In genomic region chr2:205683991-205684390, GRCh38 we compare ENCODE assay signal across 9 cellular contexts. TPM values are rescaled to one million over a fixed set of nuclear protein-coding genes. Genes with fewer than 3 reads are reported as not detected.
DNase-seq lines count a peak whose midpoint lies in the region; ATAC-seq and TF ChIP-seq lines count a peak whose summit lies in the region.
"Had no signal": no experiment of that assay in that cellular context is flagged by ENCODE, and none has a peak within 500 bp of the region (broad histone marks: within the 10 kb centered on the region; RNA-seq: fewer than 3 reads in every experiment).

No MANE protein-coding gene starts in this region.

- H3K36me3 Mint-ChIP-seq in neural progenitor cell, result peaks cover 2% of the 10 kb centered on the region

- DNase-seq in AG04450 (ENCODE audit: low read depth, low spot score) (no peak), OCI-LY7 (ENCODE audit: low spot score) (no peak), epithelial cell of proximal tubule (ENCODE audit: low read depth) (no peak), neural progenitor cell (ENCODE audit: low spot score) (no peak), dermis blood vessel endothelial cell (no peak), NCI-H187 treated with DMSO at 0.1 percent for 48 hours (lab: John Stamatoyannopoulos, UW) (no peak), anterior cingulate cortex (lab: John Stamatoyannopoulos, UW) (no peak)
- DNase-seq: activated naive CD4-positive, alpha-beta T cell treated with anti-CD3 and anti-CD28 coated beads for 36 hours had no signal

- H3K27ac Mint-ChIP-seq in neural progenitor cell, result no peak overlapping the region
- H3K27ac Mint-ChIP-seq: activated naive CD4-positive, alpha-beta T cell treated with anti-CD3 and anti-CD28 coated beads for 36 hours had no signal

- no peak for ATAC-seq in GM18519 (IDR thresholded peaks at IDR 0.05; ENCODE audit: low FRiP score, unreplicated experiment)

- H2AFZ ChIP-seq in OCI-LY7 (ENCODE audit: low read length) (no peak overlapping the region), neural progenitor cell (replicated peaks) (no peak overlapping the region)

- H3K9me3 ChIP-seq in AG04450 (ENCODE audit: control insufficient read depth, insufficient read depth, low read length) (no peaks in the 10 kb centered on the region; the same call in 1 of the 2 replicates), OCI-LY7 (ENCODE audit: low read length) (no peaks in the 10 kb centered on the region), neural progenitor cell (ENCODE audit: low read depth) (no peaks in the 10 kb centered on the region)

- H3K27me3 ChIP-seq in AG04450 (ENCODE audit: control insufficient read depth, insufficient read depth, low read length), result no peaks in the 10 kb centered on the region
- peaks cover 59% of the 10 kb centered on the region for H3K27me3 ChIP-seq in neural progenitor cell

- peak overlapping the region; percentile 89 for H3K4me3 Mint-ChIP-seq in neural progenitor cell

- peaks cover 67% of the 10 kb centered on the region for H3K4me1 Mint-ChIP-seq in neural progenitor cell

- H4K20me1 ChIP-seq in OCI-LY7 (ENCODE audit: insufficient read depth, low read length) (no peaks in the 10 kb centered on the region), neural progenitor cell (ENCODE audit: low read depth) (peaks cover 8% of the 10 kb centered on the region)

- peaks cover 62% of the 10 kb centered on the region for H3K27me3 Mint-ChIP-seq in neural progenitor cell (ENCODE audit: insufficient read depth, low read depth)

- no peak for TF ChIP-seq CTCF in AG04450 (IDR thresholded peaks at IDR 0.05; ENCODE audit: low read depth, low read length)
- TF ChIP-seq CTCF in OCI-LY7 (conservative IDR thresholded peaks at IDR 0.05; ENCODE audit: low read length), result no peak
- no peak for TF ChIP-seq CTCF in epithelial cell of proximal tubule (conservative IDR thresholded peaks at IDR 0.05; ENCODE audit: low read depth, low read length)
- no peak for TF ChIP-seq CTCF in neural progenitor cell (IDR thresholded peaks at IDR 0.05)

- H3K4me2 ChIP-seq in OCI-LY7 (ENCODE audit: low read length), result peak overlapping the region; percentile 89; the same call in 1 of the 2 replicates
- H3K4me2 ChIP-seq in neural progenitor cell, result peak overlapping the region; percentile 94

- intact Hi-C loops in OCI-LY7 (cut with micrococcal nuclease; ENCODE audit: unreplicated experiment), result loop anchor here (10.0 kb wide), 1 partner anchor 359 kb away; no protein-coding TSS in a partner anchor

- no peak overlapping the region for H3K9ac ChIP-seq in neural progenitor cell

- BruUV-seq in OCI-LY7 (replicated peaks; lab: Mats Ljungman, UMichigan), result no TSS peak

- H3K9me3 Mint-ChIP-seq in neural progenitor cell, result no peaks in the 10 kb centered on the region
- H3K9me3 Mint-ChIP-seq: activated naive CD4-positive, alpha-beta T cell treated with anti-CD3 and anti-CD28 coated beads for 36 hours had no signal

- H3K4me1 ChIP-seq in OCI-LY7 (ENCODE audit: insufficient read depth, low read length, poor library complexity, severe bottlenecking), result peaks cover 30% of the 10 kb centered on the region
- peaks cover 51% of the 10 kb centered on the region for H3K4me1 ChIP-seq in neural progenitor cell

- H3K36me3 ChIP-seq in OCI-LY7 (ENCODE audit: insufficient read depth, low read length), result no peaks in the 10 kb centered on the region
- H3K36me3 ChIP-seq in neural progenitor cell, result no peaks in the 10 kb centered on the region

- H3F3A ChIP-seq in neural progenitor cell (ENCODE audit: low read depth), result peaks cover 38% of the 10 kb centered on the region

- H3K9me2 ChIP-seq in OCI-LY7 (ENCODE audit: insufficient read depth, low read length), result no peaks in the 10 kb centered on the region

- H3K79me2 ChIP-seq in OCI-LY7 (ENCODE audit: insufficient read depth, low read depth, low read length) (no peaks in the 10 kb centered on the region), neural progenitor cell (ENCODE audit: low read depth) (peaks cover 55% of the 10 kb centered on the region)

- CTCF ChIA-PET in AG04450 (lab: Charles Lee), result interaction anchor here (0.5 to 1.3 kb wide), 5 partner anchors 10 to 991 kb away, joined by 3 read pairs; no protein-coding TSS in a partner anchor
- CTCF ChIA-PET in OCI-LY7 (lab: Charles Lee; ENCODE audit: unreplicated experiment), result no interaction called here

- H3K4me3 ChIP-seq in AG04450 (ENCODE audit: low read depth, low read length), result peak overlapping the region; percentile 70
- no peak overlapping the region for H3K4me3 ChIP-seq in OCI-LY7 (ENCODE audit: low read depth, low read length, poor library complexity, severe bottlenecking)
- peak overlapping the region; percentile 77 for H3K4me3 ChIP-seq in epithelial cell of proximal tubule (ENCODE audit: low read depth, low read length)
- H3K4me3 ChIP-seq in neural progenitor cell, result peak overlapping the region; percentile 65

- POLR2A ChIA-PET in AG04450 (lab: Yijun Ruan, JAX) (interaction anchor here (0.7 to 3.0 kb wide), 4 partner anchors 23 to 1004 kb away, joined by 3 to 26 read pairs (median 10); no protein-coding TSS in a partner anchor), OCI-LY7 (lab: Charles Lee) (no interaction called here)

- H3K27ac ChIP-seq in AG04450 (ENCODE audit: low read depth, low read length), result peak overlapping the region; percentile 71
- no peak overlapping the region for H3K27ac ChIP-seq in OCI-LY7 (ENCODE audit: low read depth, low read length, poor library complexity, severe bottlenecking)
- no peak overlapping the region for H3K27ac ChIP-seq in neural progenitor cell

RNA-seq across cellular contexts. Expression of gene NRP2, which starts 1.7 kb away (rescaled TPM):
- 106 and 114 TPM in 2 replicates for polyA plus RNA-seq in AG04450 (2011; rRNA removed)
- polyA minus RNA-seq in AG04450 (2011; rRNA and poly(A)+ RNA removed), result 127 and 153 TPM in 2 replicates
- 0.35 and 1.0 TPM in 2 replicates for total RNA-seq in OCI-LY7 (2014; rRNA removed; shearing (Covaris generic))
- total RNA-seq in OCI-LY7 (2022) (2.1 and 2.6 TPM in 2 replicates), epithelial cell of proximal tubule (30.4 and 36.5 TPM in 2 replicates), neural progenitor cell (ENCODE audit: low replicate concordance) (27.8 and 32.0 TPM in 2 replicates), dermis blood vessel endothelial cell (165 and 254 TPM in 2 replicates)
